18 cellular contexts compared by ENCODE assay signal in genomic region chr6:96211341-96211740, GRCh38.
"Had no signal": no experiment of that assay in that cellular context is flagged by ENCODE, and none has a peak within 500 bp of the region (broad histone marks: within the 10 kb centered on the region; RNA-seq: fewer than 3 reads in every experiment).

No MANE protein-coding gene starts in this region.

- H3K9me3 ChIP-seq: SJCRH30 had no signal

- FAIRE-seq: HTR-8/SVneo had no signal

- ATAC-seq: Panc1, PC-3, Right ventricle myocardium inferior, SK-N-SH treated with all-trans-retinoic acid at 6 μM for 48 hours had no signal

- H3K27ac ChIP-seq: HL-60, SJCRH30 had no signal

- DNase-seq: KBM-7, MV-4-11, NCI-H1048, NCI-H1105, NCI-H1694 treated with DMSO at 0.1 percent for 48 hours, NCI-H1930, NCI-H2107, NCI-H2227 treated with DMSO at 0.1 percent for 48 hours, NCI-H526 treated with DMSO at 0.1 percent for 48 hours, NCI-H774, PC-3, SHP77 treated with DMSO at 0.1 percent for 48 hours, SJCRH30 had no signal

- H3K4me1 ChIP-seq: SJCRH30 had no signal

- H3K36me3 ChIP-seq: SJCRH30 had no signal

- H3K4me3 ChIP-seq: SJCRH30 had no signal

- H3K27me3 ChIP-seq: SJCRH30 had no signal
